ENCODE assay signal across 25 cellular contexts in the genomic region with DNA sequence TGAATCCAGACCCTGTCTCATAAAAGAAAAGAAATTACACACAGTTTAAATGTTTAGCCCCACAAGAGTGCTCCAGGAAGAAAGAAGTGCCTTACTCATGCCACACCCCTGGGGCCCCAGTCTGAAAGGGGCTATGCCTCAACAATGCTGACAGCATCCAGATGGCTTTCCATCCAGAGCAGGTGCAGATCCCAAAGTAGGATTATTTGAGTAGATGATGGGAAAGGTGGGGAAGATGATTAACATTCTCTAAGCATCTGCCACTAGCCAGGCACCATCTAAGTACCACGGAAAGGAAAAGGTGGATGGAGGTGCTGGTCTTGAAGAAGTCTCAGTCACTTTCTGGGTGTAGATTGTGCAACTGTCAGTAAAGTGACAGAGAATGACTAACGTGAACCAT. TPM values are rescaled to one million over a fixed set of nuclear protein-coding genes. Genes with fewer than 3 reads are reported as not detected.
A peak's percentile ranks its signal among the peaks of the same experiment; 100 is the strongest.
DNase-seq lines count a peak whose midpoint lies in the region; ATAC-seq, FAIRE-seq and TF ChIP-seq lines count a peak whose summit lies in the region.
"Had no signal": no experiment of that assay in that cellular context is flagged by ENCODE, and none has a peak within 500 bp of the region (broad histone marks: within the 10 kb centered on the region; RNA-seq: fewer than 3 reads in every experiment).

No MANE protein-coding gene starts in this region.

- intact Hi-C loops in HepG2 (cut with micrococcal nuclease; ENCODE audit: unreplicated experiment), result no loop called here
- intact Hi-C loops in right lobe of liver (cut with DNase I), result no loop called here
- intact Hi-C loops in dorsolateral prefrontal cortex (cut with DNase I), result loop anchor here in 1 of 2 donors (5.0 kb wide), 1 partner anchor 48 kb away; no protein-coding TSS in a partner anchor

- no peak overlapping the region for H3K9ac ChIP-seq in HepG2 (ENCODE audit: insufficient read depth, low read depth, low read length)
- H3K9ac ChIP-seq: KMS-11, SK-N-SH had no signal

- 13% methylated on average over 2 of the region's 2 CpGs for WGBS in HepG2 (ENCODE audit: low lambda C conversion rate)
- WGBS in right lobe of liver (ENCODE audit: insufficient coverage, low coverage, low lambda C conversion rate, missing lambda C conversion rate), result 58% methylated on average over 2 of the region's 2 CpGs

- CTCF ChIA-PET in HepG2 (lab: Yijun Ruan, JAX; ENCODE audit: low intra/inter-chr PET ratio, low total read pairs), result no interaction called here

- no peaks in the 10 kb centered on the region for H3K79me2 ChIP-seq in HepG2 (ENCODE audit: insufficient read depth, low read length)

- ATAC-seq in HepG2 (no peak), right lobe of liver (no peak), HG03571 (IDR thresholded peaks at IDR 0.05; ENCODE audit: unreplicated experiment) (no peak)
- ATAC-seq: GM23338 had no signal

- FAIRE-seq in HepG2 (lab: Jason Lieb, UNC) (no peak), RCC 7860 (lab: Jason Lieb, UNC) (no peak)
- FAIRE-seq: GM12892, GM18507 had no signal

- H2AFZ ChIP-seq in HepG2 (ENCODE audit: low read length), result no peak overlapping the region
- H2AFZ ChIP-seq: GM23338 had no signal

- H3K36me3 ChIP-seq in HepG2 (replicated peaks in 1 of 2; ENCODE audit: control insufficient read depth in 1 of 2, insufficient read depth in 2 of 2, low read length in 2 of 2), result no peaks in the 10 kb centered on the region
- H3K36me3 ChIP-seq in right lobe of liver, result no peaks in the 10 kb centered on the region

- TF ChIP-seq CTCF in HepG2 (CRISPR knock-in tag; IDR thresholded peaks at IDR 0.05), result no peak
- TF ChIP-seq CTCF in right lobe of liver (IDR thresholded peaks at IDR 0.05), result no peak
- TF ChIP-seq CTCF in dorsolateral prefrontal cortex (IDR thresholded peaks at IDR 0.05 in 54 of 56, conservative IDR thresholded peaks at IDR 0.05 in 2 of 56; ENCODE audit: low read depth in 1 of 56, partially characterized antibody in 56 of 56), result peak in 2 of 56 donors; percentile 13 to 19

- H3K4me1 ChIP-seq in HepG2 (ENCODE audit: insufficient read depth, low read length) (no peaks in the 10 kb centered on the region), right lobe of liver (no peaks in the 10 kb centered on the region)

- TF ChIP-seq EP300 in HepG2 (IDR thresholded peaks at IDR 0.05; ENCODE audit: low read depth in 2 of 2, low read length in 2 of 2) (no peak), HepG2 (CRISPR knock-in tag; IDR thresholded peaks at IDR 0.05; ENCODE audit: borderline replicate concordance) (no peak)

- POLR2A ChIA-PET in HepG2 (lab: Yijun Ruan, JAX), result no interaction called here

- no peaks in the 10 kb centered on the region for H4K20me1 ChIP-seq in HepG2 (ENCODE audit: insufficient read depth, low read length)

- DNase-seq in HepG2 (ENCODE audit: low spot score) (no peak), right lobe of liver (no peak), NCI-H82 (lab: John Stamatoyannopoulos, UW) (peak; percentile 78), dorsolateral prefrontal cortex (peak in 1 of 10 donors; percentile 2), RCC 7860 (ENCODE audit: low spot score) (no peak), SKM-1 (lab: John Stamatoyannopoulos, UW; ENCODE audit: unreplicated experiment) (no peak), SKM-1 treated with dmso at 0.1 percent for 144 hours (lab: John Stamatoyannopoulos, UW; ENCODE audit: unreplicated experiment) (no peak)
- DNase-seq: 8988T, DMS79, HCEC 1CT, NCI-H1417 treated with DMSO at 0.1 percent for 48 hours, NCI-H2029 treated with DMSO at 0.1 percent for 48 hours, NCI-H2227 treated with DMSO at 0.1 percent for 48 hours, SHP77, SK-N-SH had no signal

- no peak for TF ChIP-seq POLR2A in HepG2 (IDR thresholded peaks at IDR 0.05; ENCODE audit: insufficient read depth in 1 of 2, low read depth in 2 of 2, low read length in 2 of 2)
- TF ChIP-seq POLR2A in right lobe of liver (IDR thresholded peaks at IDR 0.05), result no peak

- H3K27me3 ChIP-seq in HepG2 (ENCODE audit: control insufficient read depth in 1 of 2, insufficient read depth in 2 of 2, low read length in 2 of 2) (peaks cover 0 to 24% of the 10 kb centered on the region in 2 experiments; a peak in 3 of 5 replicates), right lobe of liver (peaks cover 0 to 1% of the 10 kb centered on the region in 2 donors), dorsolateral prefrontal cortex (no peaks in the 10 kb centered on the region)

- H3K4me2 ChIP-seq in HepG2 (ENCODE audit: low read depth, low read length), result no peak overlapping the region
- H3K4me2 ChIP-seq: GM23338, KMS-11, SK-N-SH had no signal

- no TSS peak for BruUV-seq in HepG2 (replicated peaks; lab: Mats Ljungman, UMichigan)

- H3K9me3 ChIP-seq in HepG2 (ENCODE audit: low read length), result no peaks in the 10 kb centered on the region
- H3K9me3 ChIP-seq in right lobe of liver, result no peaks in the 10 kb centered on the region
- H3K9me3 ChIP-seq: SK-N-SH had no signal

- H3K4me3 ChIP-seq in HepG2 (replicated peaks in 1 of 3; ENCODE audit: insufficient read depth in 1 of 3, low read depth in 2 of 3, low read length in 3 of 3), result no peak overlapping the region
- no peak overlapping the region for H3K4me3 ChIP-seq in right lobe of liver
- H3K4me3 ChIP-seq in dorsolateral prefrontal cortex, result no peak overlapping the region
- H3K4me3 ChIP-seq: GM23338 had no signal

- TF ChIP-seq RAD21 in HepG2 (CRISPR knock-in tag; IDR thresholded peaks at IDR 0.05), result no peak

- H3K27ac ChIP-seq in HepG2 (ENCODE audit: extremely low read length, insufficient read depth, low read length) (no peak overlapping the region), right lobe of liver (no peak overlapping the region), dorsolateral prefrontal cortex (peak overlapping the region in 44 of 59 donors; percentile 3 to 86 (median 72))
- H3K27ac ChIP-seq: KMS-11 had no signal

- in situ Hi-C loops in HepG2 (cut with HindIII; ENCODE audit: extremely low pct_ligation_motif_present, low pct_unique_long_range_greater_than_20kb), result no loop called here

TF ChIP-seq in HepG2, 621 proteins besides CTCF, POLR2A, EP300 and RAD21:
- TF ChIP-seq, protein P1, sequence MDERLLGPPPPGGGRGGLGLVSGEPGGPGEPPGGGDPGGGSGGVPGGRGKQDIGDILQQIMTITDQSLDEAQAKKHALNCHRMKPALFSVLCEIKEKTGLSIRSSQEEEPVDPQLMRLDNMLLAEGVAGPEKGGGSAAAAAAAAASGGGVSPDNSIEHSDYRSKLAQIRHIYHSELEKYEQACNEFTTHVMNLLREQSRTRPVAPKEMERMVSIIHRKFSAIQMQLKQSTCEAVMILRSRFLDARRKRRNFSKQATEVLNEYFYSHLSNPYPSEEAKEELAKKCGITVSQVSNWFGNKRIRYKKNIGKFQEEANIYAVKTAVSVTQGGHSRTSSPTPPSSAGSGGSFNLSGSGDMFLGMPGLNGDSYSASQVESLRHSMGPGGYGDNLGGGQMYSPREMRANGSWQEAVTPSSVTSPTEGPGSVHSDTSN (CRISPR knock-in tag; IDR thresholded peaks at IDR 0.05), result no peak
- no peak for TF ChIP-seq ZFY (CRISPR knock-in tag; IDR thresholded peaks at IDR 0.05)
- TF ChIP-seq CEBPB (IDR thresholded peaks at IDR 0.05; ENCODE audit: borderline replicate concordance, low read depth, low read length), result peak; percentile 42; the same call in 1 of the 2 replicates
- TF ChIP-seq, protein P2, sequence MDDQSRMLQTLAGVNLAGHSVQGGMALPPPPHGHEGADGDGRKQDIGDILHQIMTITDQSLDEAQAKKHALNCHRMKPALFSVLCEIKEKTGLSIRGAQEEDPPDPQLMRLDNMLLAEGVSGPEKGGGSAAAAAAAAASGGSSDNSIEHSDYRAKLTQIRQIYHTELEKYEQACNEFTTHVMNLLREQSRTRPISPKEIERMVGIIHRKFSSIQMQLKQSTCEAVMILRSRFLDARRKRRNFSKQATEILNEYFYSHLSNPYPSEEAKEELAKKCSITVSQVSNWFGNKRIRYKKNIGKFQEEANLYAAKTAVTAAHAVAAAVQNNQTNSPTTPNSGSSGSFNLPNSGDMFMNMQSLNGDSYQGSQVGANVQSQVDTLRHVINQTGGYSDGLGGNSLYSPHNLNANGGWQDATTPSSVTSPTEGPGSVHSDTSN (CRISPR knock-in tag; IDR thresholded peaks at IDR 0.05; ENCODE audit: borderline replicate concordance), result no peak

RNA-seq across cellular contexts. Expression of a gene that starts 16.3 kb away (rescaled TPM):
- total RNA-seq in HepG2 (2016; rRNA removed; fragmentation: Illumina TruSeq; extraction: Trizol) (not detected in 2 replicates), right lobe of liver (not detected), dorsolateral prefrontal cortex (100 to 1,000 TPM in 5 of 120 experiments, 10 to 100 TPM in 115; 22.2 to 161 (median 47.4) TPM)
- total RNA-seq in HepG2 (2016; cell fraction: cytosol; rRNA removed; fragmentation: Illumina TruSeq; extraction: Trizol; ENCODE audit: low read depth), result not detected in 2 replicates
- 0.02 and 0.09 TPM in 2 replicates for total RNA-seq in HepG2 (2016; cell fraction: insoluble cytoplasmic fraction; rRNA removed; fragmentation: Illumina TruSeq; extraction: Trizol)
- total RNA-seq in HepG2 (2016; cell fraction: membrane; rRNA removed; fragmentation: Illumina TruSeq; extraction: Trizol), result 0.24 TPM in 1 of 2 replicates, not detected in the other
- total RNA-seq in HepG2 (2016; cell fraction: nucleus; rRNA removed; fragmentation: Illumina TruSeq; extraction: Trizol), result not detected in 2 replicates
- polyA plus RNA-seq in HepG2 (2011; rRNA removed), result 0.03 and 0.15 TPM in 2 replicates
- polyA plus RNA-seq in HepG2 (2011; cell fraction: cytosol; rRNA removed), result 0.03 and 0.05 TPM in 2 replicates
- polyA plus RNA-seq in HepG2 (2011; cell fraction: nucleus; rRNA removed), result not detected in 2 replicates
- not detected in 2 replicates for polyA plus RNA-seq in HepG2 (2012)
- polyA plus RNA-seq in HepG2 (2016; cell fraction: cytosol; fragmentation: Illumina TruSeq; extraction: Trizol; ENCODE audit: low read depth), result not detected in 2 replicates
- 0.12 and 0.19 TPM in 2 replicates for polyA plus RNA-seq in HepG2 (2016; cell fraction: insoluble cytoplasmic fraction; fragmentation: Illumina TruSeq; extraction: Trizol; ENCODE audit: low read depth)
- not detected in 2 replicates for polyA plus RNA-seq in HepG2 (2016; cell fraction: membrane; fragmentation: Illumina TruSeq; extraction: Trizol; ENCODE audit: low read depth)
- not detected in 2 replicates for polyA plus RNA-seq in HepG2 (2016; cell fraction: nucleus; fragmentation: Illumina TruSeq; extraction: Trizol; ENCODE audit: insufficient read depth, low read depth)
- 0.54 TPM in 1 of 2 replicates, not detected in the other for polyA minus RNA-seq in HepG2 (2011; rRNA and poly(A)+ RNA removed; ENCODE audit: low replicate concordance)
- polyA minus RNA-seq in HepG2 (2011; cell fraction: cytosol; rRNA and poly(A)+ RNA removed), result not detected in 2 replicates
- polyA minus RNA-seq in HepG2 (2011; cell fraction: nucleus; rRNA and poly(A)+ RNA removed), result not detected in 2 replicates
- total RNA-seq: M059J, OCI-LY7, RPMI7951 had no signal
- polyA plus RNA-seq: AG04450, CD14-positive monocyte had no signal

Comparison
In these comparisons a context has a peak if more than half of its experiments do, and no peak if none do; other contexts are left out.
1. H3K27ac ChIP-seq: peak in dorsolateral prefrontal cortex (44 of 59); none in HepG2 (single experiment) and right lobe of liver (0 of 3).
2. RNA of a gene that starts 16.3 kb away (total RNA-seq): 22.2 to 161 TPM in dorsolateral prefrontal cortex; 0.02 to 0.24 TPM in HepG2 and not detected in right lobe of liver; every median in the first group is over 10 times any median in the second.